Comparison of ENCODE assay signal across 8 cellular contexts in genomic region chr19:7869910-7870511, GRCh38. TPM values are rescaled to one million over a fixed set of nuclear protein-coding genes. Genes with fewer than 3 reads are reported as not detected.
DNase-seq lines count a peak whose midpoint lies in the region; ATAC-seq and TF ChIP-seq lines count a peak whose summit lies in the region.

No MANE protein-coding gene starts in this region.

- 16 to 24% methylated on average over 30 of the region's 30 CpGs for WGBS in heart right ventricle, 2 donors

- H3K9me3 ChIP-seq in heart right ventricle: no peaks in the 10 kb centered on the region

- H3K27me3 ChIP-seq in heart right ventricle: peaks cover 6 to 67% (median 55%) of the 10 kb centered on the region in 7 donors

- peak overlapping the region in 9 of 10 donors; percentile 27 to 56 (median 46) for H3K4me3 ChIP-seq in heart right ventricle
- peak overlapping the region; percentile 20 to 51 (median 40) for H3K4me3 ChIP-seq in skin epidermis

- intact Hi-C loops in activated T-helper 2 cell treated with anti-CD3 and anti-CD28 coated beads, Interferon-gamma antibody, Interleukin-2, Interleukin-4, amounts not matched to agents 10 μg/mL and 5 μg/mL and 100 μg/mL, durations not matched to agents 14 hours and 24 hours and 36 hours (cut with micrococcal nuclease): loop anchor here (5.0 kb wide), 1 partner anchor 43 kb away; no protein-coding TSS in a partner anchor
- intact Hi-C loops in heart right ventricle (cut with DNase I): no loop called here

- H3K27ac ChIP-seq in heart right ventricle (peak overlapping the region in 2 of 10 donors; percentile 19 to 50), skin epidermis (peak overlapping the region in 15 of 21 experiments; percentile 0 to 84 (median 34))

- peak; percentile 72 for DNase-seq in NOMO-1 treated with DMSO at 0.1 percent for 48 hours (lab: John Stamatoyannopoulos, UW; ENCODE audit: unreplicated experiment)
- DNase-seq in activated T-helper 2 cell treated with anti-CD3 and anti-CD28 coated beads, Interferon-gamma antibody, Interleukin-2, Interleukin-4, amounts not matched to agents 10 μg/mL and 5 μg/mL and 100 μg/mL, durations not matched to agents 14 hours and 24 hours and 36 hours (ENCODE audit: low spot score): peak; percentile 27
- peak in 1 of 2 donors; percentile 29 for DNase-seq in heart right ventricle
- DNase-seq in NCI-H2171 treated with DMSO at 0.1 percent for 48 hours (lab: John Stamatoyannopoulos, UW): no peak
- no peak for DNase-seq in epidermal melanocyte (ENCODE audit: insufficient read length, low spot score)

- H3K4me3 Mint-ChIP-seq in activated T-helper 2 cell treated with anti-CD3 and anti-CD28 coated beads, Interferon-gamma antibody, Interleukin-2, Interleukin-4, amounts not matched to agents 10 μg/mL and 5 μg/mL and 100 μg/mL, durations not matched to agents 14 hours and 24 hours and 36 hours (ENCODE audit: low read depth): peak overlapping the region; percentile 42

- H3K4me1 Mint-ChIP-seq in activated T-helper 2 cell treated with anti-CD3 and anti-CD28 coated beads, Interferon-gamma antibody, Interleukin-2, Interleukin-4, amounts not matched to agents 10 μg/mL and 5 μg/mL and 100 μg/mL, durations not matched to agents 14 hours and 24 hours and 36 hours (ENCODE audit: low read depth): peaks cover 20% of the 10 kb centered on the region

- H3K36me3 Mint-ChIP-seq in activated T-helper 2 cell treated with anti-CD3 and anti-CD28 coated beads, Interferon-gamma antibody, Interleukin-2, Interleukin-4, amounts not matched to agents 10 μg/mL and 5 μg/mL and 100 μg/mL, durations not matched to agents 14 hours and 24 hours and 36 hours (ENCODE audit: low read depth): no peaks in the 10 kb centered on the region

- peaks cover 8 to 57% (median 38%) of the 10 kb centered on the region in 9 donors for H3K4me1 ChIP-seq in heart right ventricle

- ATAC-seq in GM21717 (IDR thresholded peaks at IDR 0.05; ENCODE audit: unreplicated experiment) (peak; percentile 12), heart right ventricle (peak in 2 of 8 donors; percentile 4 to 25), GM18909 (IDR thresholded peaks at IDR 0.05; ENCODE audit: poor library complexity, unreplicated experiment) (no peak)

- peaks cover 41% of the 10 kb centered on the region for H3K27me3 Mint-ChIP-seq in activated T-helper 2 cell treated with anti-CD3 and anti-CD28 coated beads, Interferon-gamma antibody, Interleukin-2, Interleukin-4, amounts not matched to agents 10 μg/mL and 5 μg/mL and 100 μg/mL, durations not matched to agents 14 hours and 24 hours and 36 hours (ENCODE audit: low read depth)

- no peaks in the 10 kb centered on the region for H3K9me3 Mint-ChIP-seq in activated T-helper 2 cell treated with anti-CD3 and anti-CD28 coated beads, Interferon-gamma antibody, Interleukin-2, Interleukin-4, amounts not matched to agents 10 μg/mL and 5 μg/mL and 100 μg/mL, durations not matched to agents 14 hours and 24 hours and 36 hours

- H3K36me3 ChIP-seq in heart right ventricle: no peaks in the 10 kb centered on the region

- no peak for TF ChIP-seq CTCF in heart right ventricle (IDR thresholded peaks at IDR 0.05)

- H3K27ac Mint-ChIP-seq in activated T-helper 2 cell treated with anti-CD3 and anti-CD28 coated beads, Interferon-gamma antibody, Interleukin-2, Interleukin-4, amounts not matched to agents 10 μg/mL and 5 μg/mL and 100 μg/mL, durations not matched to agents 14 hours and 24 hours and 36 hours: no peak overlapping the region

RNA-seq across cellular contexts. Expression of gene PRR36, which starts 4.2 kb away (rescaled TPM):
- total RNA-seq in activated T-helper 2 cell treated with anti-CD3 and anti-CD28 coated beads, Interferon-gamma antibody, Interleukin-2, Interleukin-4, amounts not matched to agents 10 μg/mL and 5 μg/mL and 100 μg/mL, durations not matched to agents 14 hours and 24 hours and 36 hours: 0.05 TPM in 1 of 2 replicates, not detected in the other
- under 1 TPM in 1 of 10 donors, not detected in 9; 0.05 TPM for total RNA-seq in heart right ventricle
- polyA plus RNA-seq in heart right ventricle: under 1 TPM; 0.01 to 0.07 TPM

RNA-seq across cellular contexts. Expression of gene LRRC8E, which starts 18.3 kb away (rescaled TPM):
- not detected in 2 replicates for total RNA-seq in activated T-helper 2 cell treated with anti-CD3 and anti-CD28 coated beads, Interferon-gamma antibody, Interleukin-2, Interleukin-4, amounts not matched to agents 10 μg/mL and 5 μg/mL and 100 μg/mL, durations not matched to agents 14 hours and 24 hours and 36 hours
- total RNA-seq in heart right ventricle: 1 to 10 TPM in 5 of 10 donors, under 1 TPM in 5; 0.33 to 3.3 (median 0.99) TPM
- polyA plus RNA-seq in heart right ventricle: 1 to 10 TPM in 1 of 2 donors, under 1 TPM in 1; 0.66 to 1.2 TPM

RNA-seq across cellular contexts. Expression of gene MAP2K7, which starts 33.7 kb away (rescaled TPM):
- 43.0 and 44.6 TPM in 2 replicates for total RNA-seq in activated T-helper 2 cell treated with anti-CD3 and anti-CD28 coated beads, Interferon-gamma antibody, Interleukin-2, Interleukin-4, amounts not matched to agents 10 μg/mL and 5 μg/mL and 100 μg/mL, durations not matched to agents 14 hours and 24 hours and 36 hours
- 10 to 100 TPM; 21.3 to 32.5 (median 24.6) TPM for total RNA-seq in heart right ventricle
- 10 to 100 TPM; 13.1 to 53.8 TPM for polyA plus RNA-seq in heart right ventricle

RNA-seq across cellular contexts. Expression of gene EVI5L, which starts 40.0 kb away (rescaled TPM):
- total RNA-seq in activated T-helper 2 cell treated with anti-CD3 and anti-CD28 coated beads, Interferon-gamma antibody, Interleukin-2, Interleukin-4, amounts not matched to agents 10 μg/mL and 5 μg/mL and 100 μg/mL, durations not matched to agents 14 hours and 24 hours and 36 hours: 3.8 and 4.5 TPM in 2 replicates
- 10 to 100 TPM; 16.8 to 26.3 (median 20.3) TPM for total RNA-seq in heart right ventricle
- polyA plus RNA-seq in heart right ventricle: 10 to 100 TPM; 12.9 to 21.0 TPM

RNA-seq across cellular contexts. Expression of gene TGFBR3L, which starts 44.6 kb away (rescaled TPM):
- total RNA-seq in activated T-helper 2 cell treated with anti-CD3 and anti-CD28 coated beads, Interferon-gamma antibody, Interleukin-2, Interleukin-4, amounts not matched to agents 10 μg/mL and 5 μg/mL and 100 μg/mL, durations not matched to agents 14 hours and 24 hours and 36 hours: 6.3 TPM in 2 replicates
- 10 to 100 TPM in 2 of 10 donors, 1 to 10 TPM in 8; 1.1 to 11.6 (median 4.7) TPM for total RNA-seq in heart right ventricle
- 1 to 10 TPM; 1.9 to 2.3 TPM for polyA plus RNA-seq in heart right ventricle

Comparison
In these comparisons a context has a peak if more than half of its experiments do, and no peak if none do; other contexts are left out.
1. DNase-seq: peak in NOMO-1 treated with DMSO at 0.1 percent for 48 hours (single experiment) and activated T-helper 2 cell treated with anti-CD3 and anti-CD28 coated beads, Interferon-gamma antibody, Interleukin-2, Interleukin-4, amounts not matched to agents 10 μg/mL and 5 μg/mL and 100 μg/mL, durations not matched to agents 14 hours and 24 hours and 36 hours (single experiment); none in NCI-H2171 treated with DMSO at 0.1 percent for 48 hours (single experiment) and epidermal melanocyte (single experiment).